Comparison of ENCODE assay signal across 17 cellular contexts in genomic region chr14:24887623-24888304, GRCh38.
DNase-seq lines count a peak whose midpoint lies in the region; ATAC-seq, FAIRE-seq and TF ChIP-seq lines count a peak whose summit lies in the region.
"Had no signal": no experiment of that assay in that cellular context is flagged by ENCODE, and none has a peak within 500 bp of the region (broad histone marks: within the 10 kb centered on the region; RNA-seq: fewer than 3 reads in every experiment).

No MANE protein-coding gene starts in this region.

- POLR2A ChIA-PET in HepG2 (lab: Yijun Ruan, JAX) = interaction anchor here (0.6 to 1.7 kb wide), 8 partner anchors 11 to 350 kb away, joined by 3 to 15 read pairs (median 4); partner anchors contain the start of gene STXBP6

- H3K4me3 ChIP-seq in HepG2 (replicated peaks in 1 of 3; ENCODE audit: insufficient read depth in 1 of 3, low read depth in 2 of 3, low read length in 3 of 3) (no peak overlapping the region), right lobe of liver (no peak overlapping the region), astrocyte of the cerebellum (ENCODE audit: low read depth, low read length) (no peak overlapping the region), hepatocyte (no peak overlapping the region), smooth muscle cell (no peak overlapping the region), upper lobe of right lung (no peak overlapping the region)

- H2AFZ ChIP-seq in HepG2 (ENCODE audit: low read length) = no peak overlapping the region
- no peak overlapping the region for H2AFZ ChIP-seq in hepatocyte
- H2AFZ ChIP-seq in smooth muscle cell (ENCODE audit: low read depth) = no peak overlapping the region

- in situ Hi-C loops in HepG2 (cut with HindIII; ENCODE audit: extremely low pct_ligation_motif_present, low pct_unique_long_range_greater_than_20kb) = no loop called here
- in situ Hi-C loops in astrocyte of the cerebellum (cut with HindIII; ENCODE audit: low sequenced_read_pairs) = no loop called here
- in situ Hi-C loops in GM13977 (cut with MboI; ENCODE audit: low pct_unique_long_range_greater_than_20kb, low sequenced_read_pairs, unreplicated experiment) = no loop called here

- H3K9ac ChIP-seq in HepG2 (ENCODE audit: insufficient read depth, low read depth, low read length) (no peak overlapping the region), smooth muscle cell (ENCODE audit: low read depth) (no peak overlapping the region)
- H3K9ac ChIP-seq: SK-N-SH had no signal

- TF ChIP-seq EP300 in HepG2 (IDR thresholded peaks at IDR 0.05; ENCODE audit: low read depth in 2 of 2, low read length in 2 of 2) = no peak; a peak in 1 of 4 replicates
- no peak for TF ChIP-seq EP300 in HepG2 (CRISPR knock-in tag; IDR thresholded peaks at IDR 0.05; ENCODE audit: borderline replicate concordance)

- H3K4me1 ChIP-seq in HepG2 (ENCODE audit: insufficient read depth, low read length) (peaks cover 49% of the 10 kb centered on the region), right lobe of liver (no peaks in the 10 kb centered on the region), hepatocyte (ENCODE audit: insufficient read depth) (peaks cover 11% of the 10 kb centered on the region), smooth muscle cell (ENCODE audit: low read depth) (peaks cover 6% of the 10 kb centered on the region), upper lobe of right lung (no peaks in the 10 kb centered on the region)

- H3K4me2 ChIP-seq in HepG2 (ENCODE audit: low read depth, low read length) (no peak overlapping the region), hepatocyte (no peak overlapping the region), smooth muscle cell (peak overlapping the region; percentile 39)
- H3K4me2 ChIP-seq: SK-N-SH had no signal

- H3K36me3 ChIP-seq in HepG2 (replicated peaks in 1 of 2; ENCODE audit: control insufficient read depth in 1 of 2, insufficient read depth in 2 of 2, low read length in 2 of 2) (no peaks in the 10 kb centered on the region), right lobe of liver (no peaks in the 10 kb centered on the region), hepatocyte (replicated peaks; ENCODE audit: insufficient read depth, low read depth) (no peaks in the 10 kb centered on the region), smooth muscle cell (ENCODE audit: low read depth) (peaks cover 6% of the 10 kb centered on the region), upper lobe of right lung (no peaks in the 10 kb centered on the region)

- H3K9me3 ChIP-seq in HepG2 (ENCODE audit: low read length) (peaks cover 15% of the 10 kb centered on the region), right lobe of liver (no peaks in the 10 kb centered on the region), hepatocyte (ENCODE audit: low read depth) (no peaks in the 10 kb centered on the region), smooth muscle cell (replicated peaks; ENCODE audit: low read depth) (peaks cover 8% of the 10 kb centered on the region), upper lobe of right lung (peaks cover 8% of the 10 kb centered on the region)
- H3K9me3 ChIP-seq: SK-N-SH had no signal

- intact Hi-C loops in HepG2 (cut with micrococcal nuclease; ENCODE audit: unreplicated experiment) = loop anchor here (5.0 kb wide), 2 partner anchors 50 to 150 kb away; no protein-coding TSS in a partner anchor
- intact Hi-C loops in right lobe of liver (cut with DNase I) = no loop called here
- intact Hi-C loops in upper lobe of right lung (cut with DNase I) = no loop called here

- no peak for DNase-seq in HepG2 (ENCODE audit: low spot score)
- DNase-seq in right lobe of liver = no peak
- DNase-seq in astrocyte of the cerebellum (ENCODE audit: low read depth) = peak; percentile 34
- no peak for DNase-seq in hepatocyte (ENCODE audit: low spot score)
- DNase-seq in smooth muscle cell (lab: John Stamatoyannopoulos, UW; ENCODE audit: unreplicated experiment) = no peak
- no peak for DNase-seq in GM13977 (ENCODE audit: low spot score)
- no peak for DNase-seq in upper lobe of right lung
- DNase-seq: C1 segment of cervical spinal cord, H7, NCI-H1048, NCI-H1694, NCI-H446 treated with DMSO at 0.1 percent for 48 hours, NCI-H774, SK-N-SH had no signal

- peaks cover 4% of the 10 kb centered on the region for H3F3A ChIP-seq in smooth muscle cell (ENCODE audit: low read depth)

- H3K27me3 ChIP-seq in HepG2 (ENCODE audit: control insufficient read depth in 1 of 2, insufficient read depth in 2 of 2, low read length in 2 of 2) (no peaks in the 10 kb centered on the region), right lobe of liver (no peaks in the 10 kb centered on the region), hepatocyte (no peaks in the 10 kb centered on the region), smooth muscle cell (ENCODE audit: low read depth) (no peaks in the 10 kb centered on the region), upper lobe of right lung (no peaks in the 10 kb centered on the region)

- H3K27ac ChIP-seq in HepG2 (ENCODE audit: extremely low read length, insufficient read depth, low read length) (no peak overlapping the region), right lobe of liver (no peak overlapping the region), hepatocyte (peak overlapping the region; percentile 41), smooth muscle cell (ENCODE audit: low read depth) (peak overlapping the region; percentile 50), upper lobe of right lung (no peak overlapping the region)

- TF ChIP-seq RAD21 in HepG2 (CRISPR knock-in tag; IDR thresholded peaks at IDR 0.05) = no peak

- 86% methylated on average over 3 of the region's 3 CpGs for WGBS in HepG2 (ENCODE audit: low lambda C conversion rate)
- 87% methylated on average over 3 of the region's 3 CpGs for WGBS in right lobe of liver (ENCODE audit: insufficient coverage, low coverage, low lambda C conversion rate, missing lambda C conversion rate)
- WGBS in hepatocyte (ENCODE audit: low lambda C conversion rate, missing lambda C conversion rate) = 91% methylated on average over 3 of the region's 3 CpGs
- 55% methylated on average over 3 of the region's 3 CpGs for WGBS in smooth muscle cell (ENCODE audit: low lambda C conversion rate)

- FAIRE-seq in HepG2 (lab: Jason Lieb, UNC) = no peak
- FAIRE-seq: GM18507 had no signal

- H3K79me2 ChIP-seq in HepG2 (ENCODE audit: insufficient read depth, low read length) (no peaks in the 10 kb centered on the region), hepatocyte (peaks cover 29% of the 10 kb centered on the region), smooth muscle cell (ENCODE audit: low read depth) (peaks cover 87% of the 10 kb centered on the region)

- CTCF ChIA-PET in HepG2 (lab: Yijun Ruan, JAX; ENCODE audit: low intra/inter-chr PET ratio, low total read pairs) = no interaction called here

- H4K20me1 ChIP-seq in HepG2 (ENCODE audit: insufficient read depth, low read length) (no peaks in the 10 kb centered on the region), hepatocyte (ENCODE audit: insufficient read depth, poor library complexity, severe bottlenecking) (no peaks in the 10 kb centered on the region), smooth muscle cell (ENCODE audit: low read depth) (peaks cover 79% of the 10 kb centered on the region)

- BruUV-seq in HepG2 (replicated peaks; lab: Mats Ljungman, UMichigan) = no TSS peak

- no peak for TF ChIP-seq POLR2A in HepG2 (IDR thresholded peaks at IDR 0.05; ENCODE audit: insufficient read depth in 1 of 2, low read depth in 2 of 2, low read length in 2 of 2)
- TF ChIP-seq POLR2A in right lobe of liver (IDR thresholded peaks at IDR 0.05) = no peak

- TF ChIP-seq CTCF in HepG2 (CRISPR knock-in tag; IDR thresholded peaks at IDR 0.05) = no peak
- no peak for TF ChIP-seq CTCF in right lobe of liver (IDR thresholded peaks at IDR 0.05)
- no peak for TF ChIP-seq CTCF in astrocyte of the cerebellum (IDR thresholded peaks at IDR 0.05; ENCODE audit: low read depth, low read length, missing control alignments)
- TF ChIP-seq CTCF in hepatocyte (IDR thresholded peaks at IDR 0.05; ENCODE audit: poor library complexity) = no peak
- no peak for TF ChIP-seq CTCF in smooth muscle cell (IDR thresholded peaks at IDR 0.05; ENCODE audit: borderline replicate concordance, insufficient read depth, poor library complexity, severe bottlenecking)
- no peak for TF ChIP-seq CTCF in GM13977 (IDR thresholded peaks at IDR 0.05; ENCODE audit: extremely low read depth, insufficient read depth, missing control alignments)
- TF ChIP-seq CTCF in upper lobe of right lung (IDR thresholded peaks at IDR 0.05) = no peak

- ATAC-seq in HepG2 (no peak), right lobe of liver (no peak), GM18868 (IDR thresholded peaks at IDR 0.05; ENCODE audit: unreplicated experiment) (no peak), upper lobe of right lung (no peak)
- ATAC-seq: Right ventricle myocardium inferior had no signal

- no peaks in the 10 kb centered on the region for H3K9me2 ChIP-seq in hepatocyte (replicated peaks; ENCODE audit: insufficient read depth)
- H3K9me2 ChIP-seq: SK-N-SH had no signal

TF ChIP-seq in HepG2, 621 proteins besides CTCF, POLR2A, EP300 and RAD21:
- TF ChIP-seq MAFK (conservative IDR thresholded peaks at IDR 0.05 in 1 of 2, IDR thresholded peaks at IDR 0.05 in 1 of 2; ENCODE audit: low read length in 2 of 2) (peak; percentile 95 to 97), FOXC1 (CRISPR knock-in tag; IDR thresholded peaks at IDR 0.05; ENCODE audit: borderline replicate concordance) (no peak), MAFF (IDR thresholded peaks at IDR 0.05; ENCODE audit: low read depth, low read length) (peak; percentile 96), RAD51 (IDR thresholded peaks at IDR 0.05; ENCODE audit: borderline replicate concordance) (peak; percentile 55; the same call in 1 of the 2 replicates), SMYD3 (CRISPR knock-in tag; IDR thresholded peaks at IDR 0.05) (0 out of 2 replicates have a peak, but pooled peaks have one; percentile 3), ZNF772 (CRISPR knock-in tag; IDR thresholded peaks at IDR 0.05) (no peak), ZBTB46 (CRISPR knock-in tag; IDR thresholded peaks at IDR 0.05; ENCODE audit: borderline replicate concordance) (no peak)

Comparison
In these comparisons a context has a peak if more than half of its experiments do, and no peak if none do; other contexts are left out.
1. H3K27ac ChIP-seq: peak in hepatocyte (single experiment) and smooth muscle cell (single experiment); none in HepG2 (single experiment), right lobe of liver (0 of 3) and upper lobe of right lung (single experiment).